Comparison of ENCODE assay signal across 28 cellular contexts in the genomic region with DNA sequence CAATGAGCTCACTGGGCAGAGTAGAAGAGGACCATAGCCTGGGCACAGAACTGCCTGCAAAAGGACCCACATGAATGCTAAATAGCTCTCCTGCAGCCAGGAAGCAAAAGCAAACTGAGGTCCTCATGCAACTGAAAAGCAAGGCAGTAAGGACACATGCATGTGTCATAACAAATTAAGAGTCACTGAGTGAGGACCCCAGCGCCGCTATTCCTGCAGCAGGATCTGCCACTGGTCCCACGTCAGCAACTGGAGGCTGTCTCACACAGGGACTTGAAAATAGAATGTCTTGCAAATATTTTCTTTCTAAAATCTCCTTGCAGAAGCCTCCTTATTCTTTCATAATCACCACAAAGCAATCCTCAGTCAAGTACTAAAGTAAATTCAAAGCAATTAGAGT.
"Had no signal": no experiment of that assay in that cellular context is flagged by ENCODE, and none has a peak within 500 bp of the region (broad histone marks: within the 10 kb centered on the region; RNA-seq: fewer than 3 reads in every experiment).

No MANE protein-coding gene starts in this region.

- H3K9me3 ChIP-seq: adrenal gland, esophagus squamous epithelium had no signal

- DNase-seq: activated CD4-positive, alpha-beta memory T cell treated with anti-CD3 and anti-CD28 coated beads for 36 hours; activated CD4-positive, alpha-beta T cell treated with anti-CD3 and anti-CD28 coated beads for 36 hours; activated CD4-positive, alpha-beta T cell treated with anti-CD3 and anti-CD28 coated beads, Interleukin-2, amount 10 ng/mL, durations not matched to agents 24 days and 14 days; activated CD4-positive, CD25-positive, alpha-beta regulatory T cell; activated CD4-positive, CD25-positive, alpha-beta regulatory T cell treated with anti-CD3 and anti-CD28 coated beads, Interleukin-2, amount 50 U/mL, for 72 hours; activated CD8-positive, alpha-beta memory T cell treated with anti-CD3 and anti-CD28 coated beads, Interleukin-2, amount 10 ng/mL, durations not matched to agents 7 days and 5 days; activated CD8-positive, alpha-beta memory T cell treated with anti-CD3 and anti-CD28 coated beads, Interleukin-2, amount 50 U/mL, for 4 hours; activated CD8-positive, alpha-beta T cell treated with anti-CD3 and anti-CD28 coated beads, Interleukin-2, amount 10 ng/mL, durations not matched to agents 7 days and 5 days; activated effector memory CD4-positive, alpha-beta T cell treated with anti-CD3 and anti-CD28 coated beads, Interleukin-2, amount 50 U/mL, for 16 hours; activated naive CD4-positive, alpha-beta T cell treated with anti-CD3 and anti-CD28 coated beads for 36 hours; activated naive CD8-positive, alpha-beta T cell treated with anti-CD3 and anti-CD28 coated beads for 36 hours; activated naive CD8-positive, alpha-beta T cell treated with anti-CD3 and anti-CD28 coated beads, Interleukin-2, amount 50 U/mL, for 24 hours; activated T-cell treated with anti-CD3 and anti-CD28 coated beads, Interleukin-2, amount 50 U/mL, for 1 hour; activated T-cell treated with anti-CD3 and anti-CD28 coated beads, Interleukin-2, amount 50 U/mL, for 48 hours; adrenal gland; brain microvascular endothelial cell; cortex of kidney; dermis blood vessel endothelial cell; effector CD4-positive, alpha-beta T cell; effector memory CD8-positive, alpha-beta T cell; esophagus squamous epithelium; head of caudate nucleus; T-helper 2 cell had no signal

- H3K27me3 ChIP-seq: adrenal gland, brain microvascular endothelial cell, esophagus squamous epithelium had no signal

- H3K27me3 Mint-ChIP-seq: activated CD4-positive, alpha-beta memory T cell treated with anti-CD3 and anti-CD28 coated beads for 36 hours; activated CD8-positive, alpha-beta memory T cell treated with anti-CD3 and anti-CD28 coated beads, Interleukin-2, amount 10 ng/mL, durations not matched to agents 7 days and 5 days; activated naive CD4-positive, alpha-beta T cell treated with anti-CD3 and anti-CD28 coated beads, Interleukin-2, amount 50 U/mL, for 24 hours; activated naive CD8-positive, alpha-beta T cell treated with anti-CD3 and anti-CD28 coated beads, Interleukin-2, amount 50 U/mL, for 24 hours had no signal

- H3K36me3 Mint-ChIP-seq: activated CD4-positive, alpha-beta memory T cell treated with anti-CD3 and anti-CD28 coated beads for 36 hours; activated CD8-positive, alpha-beta memory T cell treated with anti-CD3 and anti-CD28 coated beads, Interleukin-2, amount 10 ng/mL, durations not matched to agents 7 days and 5 days; activated naive CD4-positive, alpha-beta T cell treated with anti-CD3 and anti-CD28 coated beads, Interleukin-2, amount 50 U/mL, for 24 hours; activated naive CD8-positive, alpha-beta T cell treated with anti-CD3 and anti-CD28 coated beads for 36 hours had no signal

- H3K4me1 ChIP-seq: adrenal gland, esophagus squamous epithelium had no signal

- H3K4me1 Mint-ChIP-seq: activated CD4-positive, alpha-beta T cell treated with anti-CD3 and anti-CD28 coated beads, Interleukin-2, amount 10 ng/mL, durations not matched to agents 24 days and 14 days; central memory CD8-positive, alpha-beta T cell had no signal

- H3K4me3 ChIP-seq: adrenal gland, esophagus squamous epithelium had no signal

- H3K36me3 ChIP-seq: adrenal gland, brain microvascular endothelial cell, esophagus squamous epithelium had no signal

- H3K9me3 Mint-ChIP-seq: activated CD4-positive, alpha-beta memory T cell treated with anti-CD3 and anti-CD28 coated beads for 36 hours; activated CD4-positive, alpha-beta T cell treated with anti-CD3 and anti-CD28 coated beads, Interleukin-2, amount 10 ng/mL, durations not matched to agents 24 days and 14 days; activated naive CD4-positive, alpha-beta T cell treated with anti-CD3 and anti-CD28 coated beads for 36 hours; activated naive CD4-positive, alpha-beta T cell treated with anti-CD3 and anti-CD28 coated beads, Interleukin-2, amount 50 U/mL, for 24 hours; activated naive CD8-positive, alpha-beta T cell treated with anti-CD3 and anti-CD28 coated beads, Interleukin-2, amount 50 U/mL, for 24 hours; activated T-helper 1 cell treated with anti-CD3 and anti-CD28 coated beads, Interleukin-12 subunit alpha, Interleukin-12 subunit beta, Interleukin-2, Interleukin-4 antibody, amounts not matched to agents 30 ng/mL and 10 ng/mL and 1 ng/mL, durations not matched to agents 14 hours and 24 hours and 36 hours; activated T-helper 2 cell treated with anti-CD3 and anti-CD28 coated beads, Interferon-gamma antibody, Interleukin-2, Interleukin-4, amounts not matched to agents 10 μg/mL and 5 μg/mL and 100 μg/mL, durations not matched to agents 14 hours and 24 hours and 36 hours; central memory CD8-positive, alpha-beta T cell; effector memory CD8-positive, alpha-beta T cell had no signal

- H3K27ac ChIP-seq: adrenal gland, brain microvascular endothelial cell, epithelial cell of prostate, esophagus squamous epithelium had no signal

- H3K4me3 Mint-ChIP-seq: activated CD4-positive, alpha-beta memory T cell treated with anti-CD3 and anti-CD28 coated beads for 36 hours; activated CD4-positive, alpha-beta T cell treated with anti-CD3 and anti-CD28 coated beads for 36 hours; activated CD4-positive, alpha-beta T cell treated with anti-CD3 and anti-CD28 coated beads, Interleukin-2, amount 10 ng/mL, durations not matched to agents 24 days and 14 days; activated CD8-positive, alpha-beta memory T cell treated with anti-CD3 and anti-CD28 coated beads, Interleukin-2, amount 10 ng/mL, durations not matched to agents 7 days and 5 days; activated CD8-positive, alpha-beta T cell treated with anti-CD3 and anti-CD28 coated beads, Interleukin-2, amount 10 ng/mL, durations not matched to agents 7 days and 5 days; activated naive CD4-positive, alpha-beta T cell treated with anti-CD3 and anti-CD28 coated beads for 36 hours; activated naive CD4-positive, alpha-beta T cell treated with anti-CD3 and anti-CD28 coated beads, Interleukin-2, amount 50 U/mL, for 24 hours; activated naive CD8-positive, alpha-beta T cell treated with anti-CD3 and anti-CD28 coated beads for 36 hours; activated naive CD8-positive, alpha-beta T cell treated with anti-CD3 and anti-CD28 coated beads, Interleukin-2, amount 50 U/mL, for 24 hours; activated T-helper 1 cell treated with anti-CD3 and anti-CD28 coated beads, Interleukin-12 subunit alpha, Interleukin-12 subunit beta, Interleukin-2, Interleukin-4 antibody, amounts not matched to agents 30 ng/mL and 10 ng/mL and 1 ng/mL, durations not matched to agents 14 hours and 24 hours and 36 hours; central memory CD8-positive, alpha-beta T cell; effector memory CD8-positive, alpha-beta T cell had no signal

- ATAC-seq: activated CD4-positive, alpha-beta T cell treated with anti-CD3 and anti-CD28 coated beads for 36 hours; activated CD8-positive, alpha-beta memory T cell treated with anti-CD3 and anti-CD28 coated beads, Interleukin-2, amount 10 ng/mL, durations not matched to agents 7 days and 5 days; activated CD8-positive, alpha-beta T cell treated with anti-CD3 and anti-CD28 coated beads, Interleukin-2, amount 10 ng/mL, durations not matched to agents 7 days and 5 days; activated naive CD8-positive, alpha-beta T cell treated with anti-CD3 and anti-CD28 coated beads, Interleukin-2, amount 50 U/mL, for 24 hours; effector memory CD8-positive, alpha-beta T cell had no signal

- H3K27ac Mint-ChIP-seq: activated CD4-positive, alpha-beta memory T cell treated with anti-CD3 and anti-CD28 coated beads for 36 hours; activated CD4-positive, alpha-beta T cell treated with anti-CD3 and anti-CD28 coated beads for 36 hours; activated CD4-positive, alpha-beta T cell treated with anti-CD3 and anti-CD28 coated beads, Interleukin-2, amount 10 ng/mL, durations not matched to agents 24 days and 14 days; activated CD8-positive, alpha-beta memory T cell treated with anti-CD3 and anti-CD28 coated beads, Interleukin-2, amount 10 ng/mL, durations not matched to agents 7 days and 5 days; activated CD8-positive, alpha-beta T cell treated with anti-CD3 and anti-CD28 coated beads, Interleukin-2, amount 10 ng/mL, durations not matched to agents 7 days and 5 days; activated naive CD4-positive, alpha-beta T cell treated with anti-CD3 and anti-CD28 coated beads for 36 hours; activated naive CD4-positive, alpha-beta T cell treated with anti-CD3 and anti-CD28 coated beads, Interleukin-2, amount 50 U/mL, for 24 hours; activated naive CD8-positive, alpha-beta T cell treated with anti-CD3 and anti-CD28 coated beads for 36 hours; activated naive CD8-positive, alpha-beta T cell treated with anti-CD3 and anti-CD28 coated beads, Interleukin-2, amount 50 U/mL, for 24 hours; activated T-helper 1 cell treated with anti-CD3 and anti-CD28 coated beads, Interleukin-12 subunit alpha, Interleukin-12 subunit beta, Interleukin-2, Interleukin-4 antibody, amounts not matched to agents 30 ng/mL and 10 ng/mL and 1 ng/mL, durations not matched to agents 14 hours and 24 hours and 36 hours; activated T-helper 2 cell treated with anti-CD3 and anti-CD28 coated beads, Interferon-gamma antibody, Interleukin-2, Interleukin-4, amounts not matched to agents 10 μg/mL and 5 μg/mL and 100 μg/mL, durations not matched to agents 14 hours and 24 hours and 36 hours; effector memory CD8-positive, alpha-beta T cell had no signal
